In the genomic region with DNA sequence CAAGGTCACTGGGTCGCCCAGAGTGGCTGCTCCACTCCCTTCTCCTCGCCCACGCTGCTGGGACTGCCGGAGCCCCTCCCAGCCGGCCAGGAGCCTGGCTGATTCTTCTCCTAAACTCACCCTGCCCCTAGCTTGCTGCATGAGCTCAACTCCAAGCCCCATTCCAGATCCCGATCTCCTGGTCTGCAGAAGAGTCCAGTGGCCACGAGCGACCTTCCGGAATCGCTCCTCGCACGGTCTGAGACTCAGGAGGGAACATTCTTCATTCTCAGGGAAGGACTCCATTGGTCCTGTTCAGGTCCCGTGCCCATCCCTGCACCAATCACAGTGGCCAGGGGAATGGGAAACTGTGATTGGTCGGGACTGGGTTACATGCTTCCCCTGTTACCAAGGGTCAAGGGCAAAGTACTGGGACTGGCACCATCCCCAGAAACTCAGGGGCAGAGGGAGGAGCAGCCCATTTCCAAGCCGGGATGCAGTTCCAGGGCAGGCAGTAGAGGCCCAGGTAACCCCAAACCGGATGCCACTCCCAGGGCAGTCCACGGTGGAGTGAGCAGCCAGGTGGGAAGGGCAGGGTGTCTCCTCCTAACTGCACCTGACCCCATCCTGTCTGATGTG, we compare ENCODE assay signal across 10 cellular contexts. TPM values are rescaled to one million over a fixed set of nuclear protein-coding genes. Genes with fewer than 3 reads are reported as not detected.
DNase-seq lines count a peak whose midpoint lies in the region; ATAC-seq and TF ChIP-seq lines count a peak whose summit lies in the region.
"Had no signal": no experiment of that assay in that cellular context is flagged by ENCODE, and none has a peak within 500 bp of the region (broad histone marks: within the 10 kb centered on the region; RNA-seq: fewer than 3 reads in every experiment).

No MANE protein-coding gene starts in this region.

- peaks cover 0 to 25% (median 2%) of the 10 kb centered on the region in 5 experiments for H3K9me3 Mint-ChIP-seq in brain
- H3K9me3 Mint-ChIP-seq: activated CD4-positive, alpha-beta memory T cell treated with anti-CD3 and anti-CD28 coated beads for 36 hours had no signal

- no peaks in the 10 kb centered on the region for H3K36me3 Mint-ChIP-seq in brain
- H3K36me3 Mint-ChIP-seq: activated CD4-positive, alpha-beta memory T cell treated with anti-CD3 and anti-CD28 coated beads for 36 hours had no signal

- ATAC-seq in HG02840 (IDR thresholded peaks at IDR 0.05; ENCODE audit: low FRiP score, unreplicated experiment): no peak
- no peak for ATAC-seq in HG03135 (IDR thresholded peaks at IDR 0.05; ENCODE audit: unreplicated experiment)

- no peaks in the 10 kb centered on the region for H3K27me3 ChIP-seq in subcutaneous abdominal adipose tissue (ENCODE audit: control insufficient read depth in 5 of 5, insufficient read depth in 4 of 5, low read length in 5 of 5)

- peaks cover 6 to 57% (median 53%) of the 10 kb centered on the region in 5 donors for H3K4me1 ChIP-seq in subcutaneous abdominal adipose tissue (ENCODE audit: control insufficient read depth in 5 of 5, insufficient read depth in 5 of 5, low read length in 5 of 5)

- peak overlapping the region; percentile 31 to 63 (median 54) for H3K4me3 ChIP-seq in subcutaneous abdominal adipose tissue (ENCODE audit: low read depth in 1 of 5, low read length in 5 of 5)

- peaks cover 36% of the 10 kb centered on the region for H3K4me1 Mint-ChIP-seq in brain

- H3K4me3 Mint-ChIP-seq in brain: peak overlapping the region in 2 of 5 experiments; percentile 75 to 85
- H3K4me3 Mint-ChIP-seq: activated CD4-positive, alpha-beta memory T cell treated with anti-CD3 and anti-CD28 coated beads for 36 hours had no signal

- peaks cover 6% of the 10 kb centered on the region for H3K27me3 Mint-ChIP-seq in brain

- no peaks in the 10 kb centered on the region for H3K36me3 ChIP-seq in subcutaneous abdominal adipose tissue (ENCODE audit: control insufficient read depth in 5 of 5, insufficient read depth in 5 of 5, low read length in 5 of 5)

- TF ChIP-seq RAD21 in Ishikawa (IDR thresholded peaks at IDR 0.05; ENCODE audit: low read depth): 0 out of 2 replicates have a peak, but pooled peaks have one; percentile 3

- H3K9ac ChIP-seq in subcutaneous abdominal adipose tissue (ENCODE audit: low read length in 5 of 5): peak overlapping the region in 3 of 5 donors; percentile 14 to 53 (median 26)

- peak; percentile 90 for TF ChIP-seq EP300 in Ishikawa (IDR thresholded peaks at IDR 0.05; ENCODE audit: borderline replicate concordance)

- no peak for TF ChIP-seq CTCF in brain (conservative IDR thresholded peaks at IDR 0.05)

- H3K27ac ChIP-seq in subcutaneous abdominal adipose tissue (ENCODE audit: low read depth, low read length): peak overlapping the region; percentile 71

- H3K27ac Mint-ChIP-seq in brain: peak overlapping the region in 3 of 5 experiments; percentile 88 to 96 (median 89)
- H3K27ac Mint-ChIP-seq: activated CD4-positive, alpha-beta memory T cell treated with anti-CD3 and anti-CD28 coated beads for 36 hours had no signal

- H3K9me3 ChIP-seq in subcutaneous abdominal adipose tissue (ENCODE audit: control insufficient read depth in 5 of 5, low read length in 5 of 5): no peaks in the 10 kb centered on the region

- DNase-seq in left kidney (ENCODE audit: low read depth, low spot score) (peak; percentile 84), globus pallidus (ENCODE audit: low spot score) (no peak)
- DNase-seq in activated CD8-positive, alpha-beta memory T cell treated with anti-CD3 and anti-CD28 coated beads, Interleukin-2, amount 50 U/mL, for 48 hours: no peak
- DNase-seq: activated CD4-positive, alpha-beta memory T cell treated with anti-CD3 and anti-CD28 coated beads for 36 hours had no signal

TF ChIP-seq in Ishikawa, 13 proteins besides CTCF, POLR2A, EP300 and RAD21:
- TF ChIP-seq, protein P1, sequence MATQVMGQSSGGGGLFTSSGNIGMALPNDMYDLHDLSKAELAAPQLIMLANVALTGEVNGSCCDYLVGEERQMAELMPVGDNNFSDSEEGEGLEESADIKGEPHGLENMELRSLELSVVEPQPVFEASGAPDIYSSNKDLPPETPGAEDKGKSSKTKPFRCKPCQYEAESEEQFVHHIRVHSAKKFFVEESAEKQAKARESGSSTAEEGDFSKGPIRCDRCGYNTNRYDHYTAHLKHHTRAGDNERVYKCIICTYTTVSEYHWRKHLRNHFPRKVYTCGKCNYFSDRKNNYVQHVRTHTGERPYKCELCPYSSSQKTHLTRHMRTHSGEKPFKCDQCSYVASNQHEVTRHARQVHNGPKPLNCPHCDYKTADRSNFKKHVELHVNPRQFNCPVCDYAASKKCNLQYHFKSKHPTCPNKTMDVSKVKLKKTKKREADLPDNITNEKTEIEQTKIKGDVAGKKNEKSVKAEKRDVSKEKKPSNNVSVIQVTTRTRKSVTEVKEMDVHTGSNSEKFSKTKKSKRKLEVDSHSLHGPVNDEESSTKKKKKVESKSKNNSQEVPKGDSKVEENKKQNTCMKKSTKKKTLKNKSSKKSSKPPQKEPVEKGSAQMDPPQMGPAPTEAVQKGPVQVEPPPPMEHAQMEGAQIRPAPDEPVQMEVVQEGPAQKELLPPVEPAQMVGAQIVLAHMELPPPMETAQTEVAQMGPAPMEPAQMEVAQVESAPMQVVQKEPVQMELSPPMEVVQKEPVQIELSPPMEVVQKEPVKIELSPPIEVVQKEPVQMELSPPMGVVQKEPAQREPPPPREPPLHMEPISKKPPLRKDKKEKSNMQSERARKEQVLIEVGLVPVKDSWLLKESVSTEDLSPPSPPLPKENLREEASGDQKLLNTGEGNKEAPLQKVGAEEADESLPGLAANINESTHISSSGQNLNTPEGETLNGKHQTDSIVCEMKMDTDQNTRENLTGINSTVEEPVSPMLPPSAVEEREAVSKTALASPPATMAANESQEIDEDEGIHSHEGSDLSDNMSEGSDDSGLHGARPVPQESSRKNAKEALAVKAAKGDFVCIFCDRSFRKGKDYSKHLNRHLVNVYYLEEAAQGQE (IDR thresholded peaks at IDR 0.05; ENCODE audit: low read depth): no peak
- TF ChIP-seq TAF1 (IDR thresholded peaks at IDR 0.05; ENCODE audit: low read depth) (no peak), YY1 (IDR thresholded peaks at IDR 0.05; ENCODE audit: low read depth) (peak; percentile 6; the same call in 1 of the 2 replicates), TCF12 (IDR thresholded peaks at IDR 0.05; ENCODE audit: low read depth) (no peak; the same call in 1 of the 2 replicates), CEBPB (IDR thresholded peaks at IDR 0.05) (no peak), ZBTB7A (IDR thresholded peaks at IDR 0.05; ENCODE audit: low read depth) (no peak), NFIC (IDR thresholded peaks at IDR 0.05) (peak; percentile 65; the same call in 1 of the 2 replicates), TEAD4 (IDR thresholded peaks at IDR 0.05) (peak; percentile 25; the same call in 1 of the 2 replicates), EGR1 (IDR thresholded peaks at IDR 0.05) (no peak), CREB1 (IDR thresholded peaks at IDR 0.05; ENCODE audit: low read depth) (no peak), FOXM1 (IDR thresholded peaks at IDR 0.05; ENCODE audit: borderline replicate concordance, low read depth) (peak; percentile 62; the same call in 1 of the 2 replicates)
- TF ChIP-seq, protein P2, sequence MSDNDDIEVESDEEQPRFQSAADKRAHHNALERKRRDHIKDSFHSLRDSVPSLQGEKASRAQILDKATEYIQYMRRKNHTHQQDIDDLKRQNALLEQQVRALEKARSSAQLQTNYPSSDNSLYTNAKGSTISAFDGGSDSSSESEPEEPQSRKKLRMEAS (IDR thresholded peaks at IDR 0.05): peak; percentile 85
- TF ChIP-seq, protein P3, sequence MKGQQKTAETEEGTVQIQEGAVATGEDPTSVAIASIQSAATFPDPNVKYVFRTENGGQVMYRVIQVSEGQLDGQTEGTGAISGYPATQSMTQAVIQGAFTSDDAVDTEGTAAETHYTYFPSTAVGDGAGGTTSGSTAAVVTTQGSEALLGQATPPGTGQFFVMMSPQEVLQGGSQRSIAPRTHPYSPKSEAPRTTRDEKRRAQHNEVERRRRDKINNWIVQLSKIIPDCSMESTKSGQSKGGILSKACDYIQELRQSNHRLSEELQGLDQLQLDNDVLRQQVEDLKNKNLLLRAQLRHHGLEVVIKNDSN (IDR thresholded peaks at IDR 0.05): peak; percentile 92

RNA-seq across cellular contexts. Expression of a gene that starts 24.5 kb away (rescaled TPM):
- polyA plus RNA-seq in brain (ENCODE audit: insufficient read depth, low read depth, low replicate concordance): 2.4 TPM
- polyA plus RNA-seq: keratinocyte had no signal
